ENCODE assay signal across 18 cellular contexts in genomic region chr7:6486438-6487183, GRCh38. TPM values are rescaled to one million over a fixed set of nuclear protein-coding genes. Genes with fewer than 3 reads are reported as not detected.
A peak's percentile ranks its signal among the peaks of the same experiment; 100 is the strongest.
DNase-seq lines count a peak whose midpoint lies in the region; ATAC-seq, FAIRE-seq and TF ChIP-seq lines count a peak whose summit lies in the region.
"Had no signal": no experiment of that assay in that cellular context is flagged by ENCODE, and none has a peak within 500 bp of the region (broad histone marks: within the 10 kb centered on the region; RNA-seq: fewer than 3 reads in every experiment).

No MANE protein-coding gene starts in this region.

- H3K27me3 ChIP-seq in K562 (ENCODE audit: control insufficient read depth in 2 of 2, insufficient read depth in 2 of 2, low read length in 2 of 2) (peaks cover 0 to 8% of the 10 kb centered on the region in 2 experiments; a peak in 1 of 5 replicates), neural progenitor cell (no peaks in the 10 kb centered on the region), upper lobe of right lung (no peaks in the 10 kb centered on the region)

- H3K36me3 Mint-ChIP-seq in neural progenitor cell, result peaks cover 2% of the 10 kb centered on the region
- peaks cover 12% of the 10 kb centered on the region for H3K36me3 Mint-ChIP-seq in activated T-helper 2 cell treated with anti-CD3 and anti-CD28 coated beads, Interferon-gamma antibody, Interleukin-2, Interleukin-4, amounts not matched to agents 10 μg/mL and 5 μg/mL and 100 μg/mL, durations not matched to agents 14 hours and 24 hours and 36 hours (ENCODE audit: low read depth)

- H3K79me2 ChIP-seq in K562 (ENCODE audit: control insufficient read depth, insufficient read depth, low read length) (peaks cover 25% of the 10 kb centered on the region), neural progenitor cell (ENCODE audit: low read depth) (peaks cover 22% of the 10 kb centered on the region)

- no peak overlapping the region for H3K27ac Mint-ChIP-seq in neural progenitor cell
- no peak overlapping the region for H3K27ac Mint-ChIP-seq in activated T-helper 2 cell treated with anti-CD3 and anti-CD28 coated beads, Interferon-gamma antibody, Interleukin-2, Interleukin-4, amounts not matched to agents 10 μg/mL and 5 μg/mL and 100 μg/mL, durations not matched to agents 14 hours and 24 hours and 36 hours
- H3K27ac Mint-ChIP-seq: CD4-positive, alpha-beta memory T cell; H9 had no signal

- H3K4me2 ChIP-seq in K562 (ENCODE audit: insufficient read depth, low read length), result no peak overlapping the region
- no peak overlapping the region for H3K4me2 ChIP-seq in neural progenitor cell
- H3K4me2 ChIP-seq: A549 had no signal

- POLR2A ChIA-PET in K562 (lab: Yijun Ruan, JAX), result no interaction called here

- H3K27ac ChIP-seq in K562 (ENCODE audit: extremely low read depth, low read depth, low read length), result no peak overlapping the region
- no peak overlapping the region for H3K27ac ChIP-seq in neural progenitor cell
- no peak overlapping the region for H3K27ac ChIP-seq in upper lobe of right lung
- H3K27ac ChIP-seq: A549, C4-2B had no signal

- DNase-seq in K562 (ENCODE audit: extremely low read depth in 1 of 4, low spot score in 3 of 4) (no peak), neural progenitor cell (ENCODE audit: low spot score) (no peak), upper lobe of right lung (peak; percentile 34), left cardiac atrium (no peak), sciatic nerve (ENCODE audit: low spot score) (no peak)
- DNase-seq in activated T-helper 2 cell treated with anti-CD3 and anti-CD28 coated beads, Interferon-gamma antibody, Interleukin-2, Interleukin-4, amounts not matched to agents 10 μg/mL and 5 μg/mL and 100 μg/mL, durations not matched to agents 14 hours and 24 hours and 36 hours (ENCODE audit: low spot score), result no peak
- DNase-seq: AML-193; CD4-positive, alpha-beta memory T cell; DMS153; DMS79; GDM1; GOT3; H9; IMR-90 had no signal

- peak overlapping the region; percentile 67 for H3K4me3 Mint-ChIP-seq in neural progenitor cell
- no peak overlapping the region for H3K4me3 Mint-ChIP-seq in activated T-helper 2 cell treated with anti-CD3 and anti-CD28 coated beads, Interferon-gamma antibody, Interleukin-2, Interleukin-4, amounts not matched to agents 10 μg/mL and 5 μg/mL and 100 μg/mL, durations not matched to agents 14 hours and 24 hours and 36 hours (ENCODE audit: low read depth)
- H3K4me3 Mint-ChIP-seq: H9 had no signal

- 0 out of 2 replicates have a peak, but pooled peaks cover 3% of the 10 kb centered on the region for H3K9me3 ChIP-seq in K562 (replicated peaks; ENCODE audit: control insufficient read depth, insufficient read depth, low read depth, low read length)
- H3K9me3 ChIP-seq in neural progenitor cell (ENCODE audit: low read depth), result no peaks in the 10 kb centered on the region
- H3K9me3 ChIP-seq in upper lobe of right lung, result no peaks in the 10 kb centered on the region

- FAIRE-seq in K562 (lab: Jason Lieb, UNC), result no peak
- FAIRE-seq: A549, GM12892, HTR-8/SVneo had no signal

- peaks cover 5% of the 10 kb centered on the region for H4K20me1 ChIP-seq in K562 (replicated peaks; ENCODE audit: control insufficient read depth, insufficient read depth, low read length)
- H4K20me1 ChIP-seq in neural progenitor cell (ENCODE audit: low read depth), result peaks cover 17% of the 10 kb centered on the region

- TF ChIP-seq POLR2A in K562 (conservative IDR thresholded peaks at IDR 0.05), result no peak

- H3K4me1 ChIP-seq in K562 (replicated peaks in 1 of 2; ENCODE audit: control insufficient read depth in 2 of 2, insufficient read depth in 2 of 2, low read length in 2 of 2) (peaks cover 11 to 16% of the 10 kb centered on the region in 2 experiments; a peak in 4 of 5 replicates), neural progenitor cell (no peaks in the 10 kb centered on the region), upper lobe of right lung (peaks cover 18% of the 10 kb centered on the region)

- intact Hi-C loops in K562 (cut with micrococcal nuclease) (no loop called here), upper lobe of right lung (cut with DNase I) (no loop called here), left cardiac atrium (cut with DNase I) (no loop called here), sciatic nerve (cut with DNase I) (no loop called here)
- intact Hi-C loops in activated T-helper 2 cell treated with anti-CD3 and anti-CD28 coated beads, Interferon-gamma antibody, Interleukin-2, Interleukin-4, amounts not matched to agents 10 μg/mL and 5 μg/mL and 100 μg/mL, durations not matched to agents 14 hours and 24 hours and 36 hours (cut with micrococcal nuclease), result no loop called here

- H2AFZ ChIP-seq in K562 (ENCODE audit: low read depth, low read length) (no peak overlapping the region), neural progenitor cell (replicated peaks) (no peak overlapping the region)

- no peaks in the 10 kb centered on the region for H3K9me1 ChIP-seq in K562 (ENCODE audit: control insufficient read depth, insufficient read depth, low read length)

- TF ChIP-seq CTCF in K562 (IDR thresholded peaks at IDR 0.05 in 2 of 3, conservative IDR thresholded peaks at IDR 0.05 in 1 of 3; ENCODE audit: insufficient read depth in 2 of 3, low read depth in 1 of 3, low read length in 3 of 3) (no peak), neural progenitor cell (IDR thresholded peaks at IDR 0.05) (no peak), upper lobe of right lung (IDR thresholded peaks at IDR 0.05) (no peak)

- CTCF ChIA-PET in K562 (lab: Yijun Ruan, JAX; ENCODE audit: low intra/inter-chr PET ratio), result no interaction called here

- TF ChIP-seq EP300 in K562 (IDR thresholded peaks at IDR 0.05; ENCODE audit: low read length), result no peak

- WGBS in K562 (ENCODE audit: insufficient coverage, low coverage, missing lambda C conversion rate), result 44% methylated on average over 19 of the region's 19 CpGs

- ATAC-seq in K562 (no peak), upper lobe of right lung (no peak), left cardiac atrium (no peak), sciatic nerve (no peak)
- ATAC-seq: A549 had no signal

- TF ChIP-seq RAD21 in K562 (CRISPR knock-in tag; conservative IDR thresholded peaks at IDR 0.05 in 1 of 2, IDR thresholded peaks at IDR 0.05 in 1 of 2), result no peak

- H3K36me3 ChIP-seq in K562 (ENCODE audit: control insufficient read depth, insufficient read depth, low read length) (peaks cover 7% of the 10 kb centered on the region), neural progenitor cell (no peaks in the 10 kb centered on the region), upper lobe of right lung (no peaks in the 10 kb centered on the region)

- in situ Hi-C loops in K562 (cut with MboI), result no loop called here

- no TSS peak for BruUV-seq in K562 (replicated peaks; lab: Mats Ljungman, UMichigan)

- H3K9ac ChIP-seq in K562 (ENCODE audit: insufficient read depth in 1 of 2, low read depth in 2 of 2, low read length in 2 of 2) (no peak overlapping the region), neural progenitor cell (no peak overlapping the region)

- H3K4me3 ChIP-seq in K562 (no peak overlapping the region), neural progenitor cell (no peak overlapping the region), upper lobe of right lung (no peak overlapping the region)
- H3K4me3 ChIP-seq: A549 had no signal

- H3F3A ChIP-seq in neural progenitor cell (ENCODE audit: low read depth), result peaks cover 12% of the 10 kb centered on the region

- peaks cover 17% of the 10 kb centered on the region for H3K9me3 Mint-ChIP-seq in neural progenitor cell
- H3K9me3 Mint-ChIP-seq in activated T-helper 2 cell treated with anti-CD3 and anti-CD28 coated beads, Interferon-gamma antibody, Interleukin-2, Interleukin-4, amounts not matched to agents 10 μg/mL and 5 μg/mL and 100 μg/mL, durations not matched to agents 14 hours and 24 hours and 36 hours, result no peaks in the 10 kb centered on the region

- H3K4me1 Mint-ChIP-seq in neural progenitor cell, result peaks cover 4% of the 10 kb centered on the region
- peaks cover 10% of the 10 kb centered on the region for H3K4me1 Mint-ChIP-seq in activated T-helper 2 cell treated with anti-CD3 and anti-CD28 coated beads, Interferon-gamma antibody, Interleukin-2, Interleukin-4, amounts not matched to agents 10 μg/mL and 5 μg/mL and 100 μg/mL, durations not matched to agents 14 hours and 24 hours and 36 hours (ENCODE audit: low read depth)

- peaks cover 2% of the 10 kb centered on the region for H3K27me3 Mint-ChIP-seq in neural progenitor cell (ENCODE audit: insufficient read depth, low read depth)
- H3K27me3 Mint-ChIP-seq in activated T-helper 2 cell treated with anti-CD3 and anti-CD28 coated beads, Interferon-gamma antibody, Interleukin-2, Interleukin-4, amounts not matched to agents 10 μg/mL and 5 μg/mL and 100 μg/mL, durations not matched to agents 14 hours and 24 hours and 36 hours (ENCODE audit: low read depth), result peaks cover 3% of the 10 kb centered on the region
- H3K27me3 Mint-ChIP-seq: CD4-positive, alpha-beta memory T cell had no signal

RNA-seq across cellular contexts. Expression of gene KDELR2, which starts 2.7 kb away (rescaled TPM):
- total RNA-seq in K562 (2011; cell fraction: chromatin; rRNA removed; ENCODE audit: low replicate concordance), result 94.9 and 147 TPM in 2 replicates
- total RNA-seq in K562 (2011; cell fraction: nucleolus; rRNA removed), result 95.4 and 110 TPM in 2 replicates
- 163 and 235 TPM in 2 replicates for total RNA-seq in K562 (2011; cell fraction: nucleoplasm; rRNA removed)
- total RNA-seq in K562 (2014; rRNA removed) (40.5 and 58.3 TPM in 2 replicates), K562 (2014; rRNA removed; fragmentation: Illumina TruSeq; extraction: Trizol) (80.3 and 80.4 TPM in 2 replicates), K562 (2015; rRNA removed; fragmentation: Illumina TruSeq; extraction: Trizol) (61.2 and 67.6 TPM in 2 replicates), K562 (2021) (111 and 113 TPM in 2 replicates), neural progenitor cell (ENCODE audit: low replicate concordance) (73.4 and 87.6 TPM in 2 replicates), upper lobe of right lung (116 TPM), left cardiac atrium (100 to 1,000 TPM in 1 of 2 donors, 10 to 100 TPM in 1; 90.8 to 122 TPM), sciatic nerve (90.4 TPM)
- polyA plus RNA-seq in K562 (2011; rRNA removed) (121 and 166 TPM in 2 replicates), K562 (2014; fragmentation: Illumina TruSeq; extraction: Trizol) (69.8 and 75.3 TPM in 2 replicates), K562 (2014; fragmentation: Nextera tagmentation; extraction: Ambion mirVana) (10 to 100 TPM; 27.4 to 27.9 TPM), K562 (2014; rRNA removed) (51.3 and 67.0 TPM in 2 replicates)
- polyA plus RNA-seq in K562 (2011; cell fraction: cytosol; rRNA removed), result 75.6 and 141 TPM in 2 replicates
- polyA plus RNA-seq in K562 (2011; cell fraction: nucleus; rRNA removed), result 37.8 and 76.5 TPM in 2 replicates
- 65.3 and 95.8 TPM in 2 replicates for polyA plus RNA-seq in K562 (2012)
- polyA minus RNA-seq in K562 (2011; rRNA and poly(A)+ RNA removed), result 88.6 and 117 TPM in 2 replicates
- polyA minus RNA-seq in K562 (2011; cell fraction: cytosol; rRNA and poly(A)+ RNA removed), result 54.8 and 56.9 TPM in 2 replicates
- 15.2 and 34.5 TPM in 2 replicates for polyA minus RNA-seq in K562 (2011; cell fraction: nucleus; rRNA and poly(A)+ RNA removed)
- 68.7 and 78.3 TPM in 2 replicates for total RNA-seq in activated T-helper 2 cell treated with anti-CD3 and anti-CD28 coated beads, Interferon-gamma antibody, Interleukin-2, Interleukin-4, amounts not matched to agents 10 μg/mL and 5 μg/mL and 100 μg/mL, durations not matched to agents 14 hours and 24 hours and 36 hours

RNA-seq across cellular contexts. Expression of gene DAGLB, which starts 38.9 kb away (rescaled TPM):
- total RNA-seq in K562 (2011; cell fraction: chromatin; rRNA removed; ENCODE audit: low replicate concordance), result 63.0 and 140 TPM in 2 replicates
- 64.6 and 66.9 TPM in 2 replicates for total RNA-seq in K562 (2011; cell fraction: nucleolus; rRNA removed)
- 67.4 and 68.4 TPM in 2 replicates for total RNA-seq in K562 (2011; cell fraction: nucleoplasm; rRNA removed)
- 9.4 and 11.3 TPM in 2 replicates for total RNA-seq in K562 (2014; rRNA removed)
- total RNA-seq in K562 (2014; rRNA removed; fragmentation: Illumina TruSeq; extraction: Trizol), result 4.1 and 5.8 TPM in 2 replicates
- 9.4 and 9.7 TPM in 2 replicates for total RNA-seq in K562 (2015; rRNA removed; fragmentation: Illumina TruSeq; extraction: Trizol)
- 16.3 and 16.4 TPM in 2 replicates for total RNA-seq in K562 (2021)
- polyA plus RNA-seq in K562 (2011; rRNA removed), result 12.0 and 15.8 TPM in 2 replicates
- polyA plus RNA-seq in K562 (2011; cell fraction: cytosol; rRNA removed), result 15.1 and 17.4 TPM in 2 replicates
- polyA plus RNA-seq in K562 (2011; cell fraction: nucleus; rRNA removed), result 31.9 and 32.2 TPM in 2 replicates
- polyA plus RNA-seq in K562 (2012), result 7.4 and 10.0 TPM in 2 replicates
- 7.8 and 8.9 TPM in 2 replicates for polyA plus RNA-seq in K562 (2014; fragmentation: Illumina TruSeq; extraction: Trizol)
- polyA plus RNA-seq in K562 (2014; fragmentation: Nextera tagmentation; extraction: Ambion mirVana), result 1 to 10 TPM in 1 of 2 experiments, under 1 TPM in 1; 0.92 to 1.0 TPM
- 9.3 and 9.5 TPM in 2 replicates for polyA plus RNA-seq in K562 (2014; rRNA removed)
- 30.5 and 33.7 TPM in 2 replicates for polyA minus RNA-seq in K562 (2011; rRNA and poly(A)+ RNA removed)
- polyA minus RNA-seq in K562 (2011; cell fraction: cytosol; rRNA and poly(A)+ RNA removed), result 20.4 and 27.9 TPM in 2 replicates
- polyA minus RNA-seq in K562 (2011; cell fraction: nucleus; rRNA and poly(A)+ RNA removed), result 20.7 and 23.4 TPM in 2 replicates
- total RNA-seq in neural progenitor cell (ENCODE audit: low replicate concordance), result 28.0 and 36.1 TPM in 2 replicates
- 34.7 TPM for total RNA-seq in upper lobe of right lung
- 10 to 100 TPM in 1 of 2 donors, 1 to 10 TPM in 1; 8.6 to 11.9 TPM for total RNA-seq in left cardiac atrium
- total RNA-seq in activated T-helper 2 cell treated with anti-CD3 and anti-CD28 coated beads, Interferon-gamma antibody, Interleukin-2, Interleukin-4, amounts not matched to agents 10 μg/mL and 5 μg/mL and 100 μg/mL, durations not matched to agents 14 hours and 24 hours and 36 hours, result 21.8 and 22.3 TPM in 2 replicates
- 21.2 TPM for total RNA-seq in sciatic nerve
